13 cellular contexts compared by ENCODE assay signal in the genomic region with DNA sequence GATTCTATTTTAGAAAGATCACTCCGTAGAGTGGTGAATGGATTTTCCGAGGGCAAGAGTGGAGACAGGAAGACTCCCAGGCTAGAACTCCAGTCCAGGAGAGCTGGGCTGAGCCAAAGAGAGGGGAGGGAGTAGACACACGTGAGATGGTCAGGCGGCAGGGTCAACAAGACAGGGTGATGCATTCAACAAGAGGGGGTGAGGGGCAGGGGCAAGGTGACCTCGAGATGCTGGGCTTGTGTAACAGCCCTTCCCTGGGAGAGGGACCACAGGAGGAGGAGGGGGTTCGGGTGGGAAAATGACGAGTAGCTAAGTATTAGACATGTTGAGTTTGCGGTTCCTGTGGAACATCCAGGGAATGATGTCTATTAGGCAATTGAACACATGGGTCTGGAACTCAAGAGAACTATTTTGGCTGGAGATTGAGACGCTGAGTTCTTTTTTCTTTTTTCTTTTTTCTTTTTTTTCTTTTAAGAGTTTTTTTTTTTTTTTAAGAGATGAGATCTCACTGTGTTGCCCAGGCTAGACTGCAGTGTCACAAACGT. TPM values are rescaled to one million over a fixed set of nuclear protein-coding genes. Genes with fewer than 3 reads are reported as not detected.
DNase-seq lines count a peak whose midpoint lies in the region; ATAC-seq and TF ChIP-seq lines count a peak whose summit lies in the region.
"Had no signal": no experiment of that assay in that cellular context is flagged by ENCODE, and none has a peak within 500 bp of the region (broad histone marks: within the 10 kb centered on the region; RNA-seq: fewer than 3 reads in every experiment).

No MANE protein-coding gene starts in this region.

- TF ChIP-seq POLR2A in vagina (IDR thresholded peaks at IDR 0.05) (no peak), GM18505 (IDR thresholded peaks at IDR 0.05; ENCODE audit: borderline replicate concordance, extremely low read depth, insufficient read depth, insufficient read length) (no peak)

- H2AFZ ChIP-seq in GM23248 = no peak overlapping the region

- no peak for TF ChIP-seq CTCF in AG10803 (conservative IDR thresholded peaks at IDR 0.05; ENCODE audit: low read length)
- TF ChIP-seq CTCF in fibroblast of mammary gland (conservative IDR thresholded peaks at IDR 0.05; ENCODE audit: control insufficient read depth, insufficient read depth, low read depth, low read length) = no peak
- no peak for TF ChIP-seq CTCF in vagina (IDR thresholded peaks at IDR 0.05)

- ATAC-seq in GM18505 (IDR thresholded peaks at IDR 0.05; ENCODE audit: unreplicated experiment) (no peak), aorta (ENCODE audit: low FRiP score) (no peak)

- H3F3A ChIP-seq in GM23248 (ENCODE audit: insufficient read depth) = no peaks in the 10 kb centered on the region

- H3K27ac ChIP-seq in GM23248 (no peak overlapping the region), vagina (peak overlapping the region; percentile 63), aorta (ENCODE audit: low read depth in 1 of 2, low read length in 2 of 2) (no peak overlapping the region)
- H3K27ac ChIP-seq: BLaER1 treated with 17β-estradiol and CSF1 and Interleukin-3, amounts not matched to agents 10 nM and 100 nM had no signal

- DNase-seq in AG10803 (ENCODE audit: low read depth) (peak; percentile 86), GM23248 (peak; percentile 62), fibroblast of mammary gland (ENCODE audit: low read depth) (peak; percentile 71), vagina (ENCODE audit: extremely low spot score in 2 of 2) (peak in 1 of 2 donors; percentile 97), SW480 (ENCODE audit: low spot score) (no peak), aorta (no peak)

- H3K4me2 ChIP-seq in GM23248 (ENCODE audit: unreplicated experiment) = no peak overlapping the region
- H3K4me2 ChIP-seq: BLaER1 treated with 17β-estradiol and CSF1 and Interleukin-3, amounts not matched to agents 10 nM and 100 nM had no signal

- intact Hi-C loops in vagina (cut with DNase I) (no loop called here), aorta (cut with DNase I) (no loop called here)

- H3K27me3 ChIP-seq in GM23248 (replicated peaks; ENCODE audit: insufficient read depth) (no peaks in the 10 kb centered on the region; the same call in 1 of the 2 replicates), vagina (no peaks in the 10 kb centered on the region), aorta (ENCODE audit: control insufficient read depth in 1 of 2, insufficient read depth in 2 of 2, low read length in 1 of 2) (peaks cover 0 to 4% of the 10 kb centered on the region in 2 donors)

- in situ Hi-C loops in GM23248 (cut with MboI) = no loop called here

- 3 to 4% methylated on average over 9 to 10 of the region's 10 CpGs for WGBS in GM23248 (ENCODE audit: low coverage in 1 of 2, low lambda C conversion rate in 2 of 2, missing lambda C conversion rate in 2 of 2), 2 experiments
- WGBS in aorta, 2 donors = 57 to 61% methylated on average over 10 of the region's 10 CpGs

- no peaks in the 10 kb centered on the region for H3K79me2 ChIP-seq in GM23248 (ENCODE audit: insufficient read depth)

- H3K9me3 ChIP-seq in GM23248 (ENCODE audit: low read depth) = no peaks in the 10 kb centered on the region
- H3K9me3 ChIP-seq in vagina = no peaks in the 10 kb centered on the region
- H3K9me3 ChIP-seq in aorta (ENCODE audit: control insufficient read depth, low read length) = no peaks in the 10 kb centered on the region
- H3K9me3 ChIP-seq: BLaER1 treated with 17β-estradiol and CSF1 and Interleukin-3, amounts not matched to agents 10 nM and 100 nM; HAP-1 had no signal

- no peak overlapping the region for H3K9ac ChIP-seq in GM23248
- H3K9ac ChIP-seq: BLaER1 treated with 17β-estradiol and CSF1 and Interleukin-3, amounts not matched to agents 10 nM and 100 nM had no signal

- H3K36me3 ChIP-seq in GM23248 (ENCODE audit: low read depth) (no peaks in the 10 kb centered on the region), vagina (no peaks in the 10 kb centered on the region), aorta (ENCODE audit: control insufficient read depth in 1 of 2, insufficient read depth in 2 of 2, low read length in 1 of 2) (no peaks in the 10 kb centered on the region)
- H3K36me3 ChIP-seq: BLaER1 treated with 17β-estradiol and CSF1 and Interleukin-3, amounts not matched to agents 10 nM and 100 nM; HAP-1 had no signal

- no peaks in the 10 kb centered on the region for H3K9me2 ChIP-seq in GM23248 (ENCODE audit: insufficient read depth)

- H3K4me3 ChIP-seq in AG10803 (ENCODE audit: low read length) (no peak overlapping the region), GM23248 (no peak overlapping the region), fibroblast of mammary gland (ENCODE audit: control insufficient read depth, low read depth, low read length) (no peak overlapping the region), vagina (no peak overlapping the region), aorta (ENCODE audit: low read length in 2 of 2) (no peak overlapping the region)
- H3K4me3 ChIP-seq: BLaER1 treated with 17β-estradiol and CSF1 and Interleukin-3, amounts not matched to agents 10 nM and 100 nM; HAP-1; K562 had no signal

- no peaks in the 10 kb centered on the region for H4K20me1 ChIP-seq in GM23248 (ENCODE audit: insufficient read depth)
- H4K20me1 ChIP-seq: BLaER1 treated with 17β-estradiol and CSF1 and Interleukin-3, amounts not matched to agents 10 nM and 100 nM had no signal

- H3K4me1 ChIP-seq in GM23248 (ENCODE audit: insufficient read depth) = no peaks in the 10 kb centered on the region
- peaks cover 30% of the 10 kb centered on the region for H3K4me1 ChIP-seq in vagina
- no peaks in the 10 kb centered on the region for H3K4me1 ChIP-seq in aorta (ENCODE audit: control insufficient read depth in 1 of 2, insufficient read depth in 2 of 2, low read length in 2 of 2)
- H3K4me1 ChIP-seq: BLaER1 treated with 17β-estradiol and CSF1 and Interleukin-3, amounts not matched to agents 10 nM and 100 nM; HAP-1 had no signal

RNA-seq across cellular contexts. Expression of a gene that starts 13.3 kb away (rescaled TPM):
- 0.22 TPM in 1 of 2 replicates, not detected in the other for total RNA-seq in GM23248 (2014; rRNA removed; shearing (Covaris generic))
- polyA plus RNA-seq in GM23248 (2016; fragmentation: Nextera tagmentation; extraction: Ambion mirVana) = not detected in 2 replicates
- total RNA-seq in vagina = 23.3 TPM
- 1 to 10 TPM in 1 of 2 donors, not detected in 1; 1.2 TPM for total RNA-seq in aorta
- under 1 TPM in 1 of 2 donors, not detected in 1; 0.63 TPM for polyA plus RNA-seq in aorta
- total RNA-seq: CD4-positive, CD25-positive, alpha-beta regulatory T cell; Daoy; H1; K562 had no signal
- polyA plus RNA-seq: CD4-positive, CD25-positive, alpha-beta regulatory T cell; K562 had no signal

RNA-seq across cellular contexts. Expression of a gene that starts 25.7 kb away (rescaled TPM):
- total RNA-seq in GM23248 (2014; rRNA removed; shearing (Covaris generic)) = 39.3 and 53.6 TPM in 2 replicates
- polyA plus RNA-seq in GM23248 (2016; fragmentation: Nextera tagmentation; extraction: Ambion mirVana) = 65.4 and 67.1 TPM in 2 replicates
- total RNA-seq in vagina = 62.1 TPM
- total RNA-seq in aorta = 10 to 100 TPM; 33.9 to 43.4 TPM
- polyA plus RNA-seq in aorta = 10 to 100 TPM; 38.3 to 47.4 TPM

Comparison
In these comparisons a context has a peak if more than half of its experiments do, and no peak if none do; other contexts are left out.
1. DNase-seq: peak in AG10803 (single experiment), GM23248 (single experiment) and fibroblast of mammary gland (single experiment); none in SW480 (single experiment) and aorta (0 of 2).
2. RNA of a gene that starts 13.3 kb away (total RNA-seq): 23.3 TPM in vagina (single experiment); 1.2 TPM in aorta and 0.22 TPM in GM23248; every median in the first group is over 10 times any median in the second.